In genomic region chr4:16391196-16391595, GRCh38 we compare ENCODE assay signal across 3 cellular contexts.
"Had no signal": no experiment of that assay in that cellular context is flagged by ENCODE, and none has a peak within 500 bp of the region (broad histone marks: within the 10 kb centered on the region; RNA-seq: fewer than 3 reads in every experiment).

No MANE protein-coding gene starts in this region.

- DNase-seq: GDM1, GF-D8 had no signal

- H3K4me3 ChIP-seq: GM12878 had no signal
